ENCODE assay signal across 1 cellular context in the genomic region with DNA sequence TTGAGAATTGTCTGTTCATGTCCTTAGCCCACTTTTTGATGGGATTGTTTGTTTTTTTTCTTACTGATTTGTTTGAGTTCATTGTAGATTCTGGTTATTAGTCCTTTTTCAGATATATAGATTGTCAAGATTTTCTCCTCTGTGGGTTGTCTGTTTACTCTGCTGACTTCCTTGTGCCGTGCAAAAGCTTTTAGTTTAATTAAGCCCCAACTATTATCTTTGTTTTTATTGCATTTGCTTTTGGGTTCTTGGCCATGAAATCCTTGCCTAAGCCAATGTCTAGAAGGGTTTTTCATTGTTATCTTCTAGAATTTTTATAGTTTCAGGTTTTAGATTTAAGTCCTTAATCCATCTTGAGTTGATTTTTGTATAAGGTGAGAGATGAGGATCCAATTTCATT.
A peak's percentile ranks its signal among the peaks of the same experiment; 100 is the strongest.
TF ChIP-seq lines count a peak whose summit lies in the region.
"Not testable (repeated sequence)": the region's sequence is repeated elsewhere in the genome, so short reads cannot be mapped to it uniquely, and the experiment has no call there.

No MANE protein-coding gene starts in this region.

- POLR2A ChIA-PET in HEK293 (lab: Yijun Ruan, JAX) = not testable (repeated sequence)

- H3K4me3 ChIP-seq in HEK293 (ENCODE audit: low read depth, low read length) = not testable (repeated sequence)

- H3K27ac ChIP-seq in HEK293 (ENCODE audit: extremely low read depth, low read depth, low read length) = not testable (repeated sequence)

- H3K36me3 ChIP-seq in HEK293 (ENCODE audit: control insufficient read depth in 2 of 2, insufficient read depth in 1 of 2, low read length in 2 of 2) = not testable (repeated sequence)

- H3K9me3 ChIP-seq in HEK293 (ENCODE audit: control insufficient read depth, insufficient read depth, low read depth, low read length) = not testable (repeated sequence)

- CTCF ChIA-PET in HEK293 (lab: Yijun Ruan, JAX) = not testable (repeated sequence)

- not testable (repeated sequence) for TF ChIP-seq CTCF in HEK293 (tag by site-specific recombination; IDR thresholded peaks at IDR 0.05)

- H3K4me1 ChIP-seq in HEK293 (ENCODE audit: control insufficient read depth, insufficient read depth, low read length) = not testable (repeated sequence)

TF ChIP-seq in HEK293, 187 proteins besides CTCF, POLR2A, EP300 and RAD21:
- TF ChIP-seq ZXDB (tag by site-specific recombination; IDR thresholded peaks at IDR 0.05) (peak; percentile 56), FEZF1 (tag by site-specific recombination; IDR thresholded peaks at IDR 0.05) (peak; percentile 32; the same call in 1 of the 2 replicates), WT1 (tag by site-specific recombination; IDR thresholded peaks at IDR 0.05) (peak; percentile 67; the same call in 1 of the 2 replicates), ZBTB17 (tag by site-specific recombination; IDR thresholded peaks at IDR 0.05) (peak; percentile 44; the same call in 1 of the 2 replicates), BCL11B (tag by site-specific recombination; IDR thresholded peaks at IDR 0.05; ENCODE audit: low read depth) (0 out of 2 replicates have a peak, but pooled peaks have one; percentile 47), OSR2 (tag by site-specific recombination; IDR thresholded peaks at IDR 0.05) (peak; percentile 65; the same call in 1 of the 2 replicates), SCRT1 (tag by site-specific recombination; IDR thresholded peaks at IDR 0.05; ENCODE audit: borderline replicate concordance) (0 out of 2 replicates have a peak, but pooled peaks have one; percentile 30)
